Comparison of ENCODE assay signal across 19 cellular contexts in genomic region chr9:30757723-30758122, GRCh38.
"Had no signal": no experiment of that assay in that cellular context is flagged by ENCODE, and none has a peak within 500 bp of the region (broad histone marks: within the 10 kb centered on the region; RNA-seq: fewer than 3 reads in every experiment).

No MANE protein-coding gene starts in this region.

- H3K36me3 Mint-ChIP-seq: memory B cell, naive B cell had no signal

- H3K4me1 ChIP-seq: psoas muscle, right lobe of liver, testis, tibial nerve had no signal

- H3K27ac Mint-ChIP-seq: memory B cell; naive B cell; nephron progenitor cell; stimulated activated naive CD8-positive, alpha-beta T cell treated with anti-CD3 and anti-CD28 coated beads, Interleukin-15, Interleukin-2, amounts not matched to agents 100 ng/mL and 50 ng/mL, for 24 hours had no signal

- H3K4me3 Mint-ChIP-seq: memory B cell; naive B cell; nephron progenitor cell; stimulated activated naive CD8-positive, alpha-beta T cell treated with anti-CD3 and anti-CD28 coated beads, Interleukin-15, Interleukin-2, amounts not matched to agents 100 ng/mL and 50 ng/mL, for 24 hours had no signal

- H3K27me3 ChIP-seq: neutrophil, right lobe of liver, testis, tibial nerve had no signal

- H3K9me3 ChIP-seq: neutrophil, psoas muscle, right lobe of liver, testis, tibial nerve had no signal

- H3K27ac ChIP-seq: coronary artery, neutrophil, psoas muscle, right lobe of liver, skin epidermis, testis, tibial nerve had no signal

- ATAC-seq: psoas muscle had no signal

- H3K27me3 Mint-ChIP-seq: memory B cell; naive B cell; stimulated activated naive CD8-positive, alpha-beta T cell treated with anti-CD3 and anti-CD28 coated beads, Interleukin-15, Interleukin-2, amounts not matched to agents 100 ng/mL and 50 ng/mL, for 24 hours had no signal

- H3K4me3 ChIP-seq: coronary artery, psoas muscle, right lobe of liver, skin epidermis, testis, tibial nerve had no signal

- H3K4me1 Mint-ChIP-seq: memory B cell, naive B cell, nephron progenitor cell had no signal

- H3K9me3 Mint-ChIP-seq: nephron progenitor cell; stimulated activated naive CD8-positive, alpha-beta T cell treated with anti-CD3 and anti-CD28 coated beads, Interleukin-15, Interleukin-2, amounts not matched to agents 100 ng/mL and 50 ng/mL, for 24 hours had no signal

- DNase-seq: caudate nucleus; effector CD4-positive, alpha-beta T cell; foreskin melanocyte; head of caudate nucleus; hippocampal formation; kidney glomerular epithelial cell; naive B cell; nephron progenitor cell; psoas muscle; retina; right lobe of liver; stimulated activated CD4-positive, alpha-beta T cell treated with anti-CD3 and anti-CD28 coated beads, Interleukin-12 subunit alpha, Interleukin-12 subunit beta, amount 100 ng/mL, for 4 hours; testis had no signal

- H3K36me3 ChIP-seq: neutrophil, right lobe of liver, tibial nerve had no signal
